Comparison of ENCODE assay signal across 16 cellular contexts in genomic region chr2:176082885-176083731, GRCh38. TPM values are rescaled to one million over a fixed set of nuclear protein-coding genes. Genes with fewer than 3 reads are reported as not detected.
A peak's percentile ranks its signal among the peaks of the same experiment; 100 is the strongest.
DNase-seq lines count a peak whose midpoint lies in the region; ATAC-seq and TF ChIP-seq lines count a peak whose summit lies in the region.
"Had no signal": no experiment of that assay in that cellular context is flagged by ENCODE, and none has a peak within 500 bp of the region (broad histone marks: within the 10 kb centered on the region; RNA-seq: fewer than 3 reads in every experiment).

No MANE protein-coding gene starts in this region.

- intact Hi-C loops in activated CD4-positive, alpha-beta T cell treated with anti-CD3 and anti-CD28 coated beads, Interleukin-2, amount 10 ng/mL, durations not matched to agents 24 days and 14 days (cut with micrococcal nuclease): loop anchor here (2.0 to 5.0 kb wide), 3 partner anchors 14 to 1751 kb away; partner anchors contain the start of gene SP9
- intact Hi-C loops in prostate gland (cut with DNase I): no loop called here

- peaks cover 12% of the 10 kb centered on the region for H3K4me1 Mint-ChIP-seq in activated CD4-positive, alpha-beta T cell treated with anti-CD3 and anti-CD28 coated beads, Interleukin-2, amount 10 ng/mL, durations not matched to agents 24 days and 14 days
- H3K4me1 Mint-ChIP-seq in IgD-negative memory B cell (peaks cover 0 to 6% (median 2%) of the 10 kb centered on the region in 3 donors), endothelial cell (ENCODE audit: unreplicated experiment) (peaks cover 32% of the 10 kb centered on the region)

- TF ChIP-seq CTCF in endothelial cell (IDR thresholded peaks at IDR 0.05; ENCODE audit: unreplicated experiment) (no peak), prostate gland (IDR thresholded peaks at IDR 0.05) (no peak)

- H3K27ac Mint-ChIP-seq in activated CD4-positive, alpha-beta T cell treated with anti-CD3 and anti-CD28 coated beads, Interleukin-2, amount 10 ng/mL, durations not matched to agents 24 days and 14 days: peak overlapping the region; percentile 78
- H3K27ac Mint-ChIP-seq in IgD-negative memory B cell (peak overlapping the region; percentile 86 to 96 (median 90)), endothelial cell (ENCODE audit: unreplicated experiment) (no peak overlapping the region)

- no peaks in the 10 kb centered on the region for H3K9me3 ChIP-seq in prostate gland

- H3K4me3 Mint-ChIP-seq in activated CD4-positive, alpha-beta T cell treated with anti-CD3 and anti-CD28 coated beads, Interleukin-2, amount 10 ng/mL, durations not matched to agents 24 days and 14 days: no peak overlapping the region
- H3K4me3 Mint-ChIP-seq in IgD-negative memory B cell (peak overlapping the region in 2 of 4 donors; percentile 57 to 82), endothelial cell (ENCODE audit: unreplicated experiment) (no peak overlapping the region)

- in situ Hi-C loops in ACHN (cut with HindIII; ENCODE audit: low pct_ligation_motif_present, low pct_unique_long_range_greater_than_20kb, low sequenced_read_pairs): no loop called here

- no peak for TF ChIP-seq POLR2A in prostate gland (IDR thresholded peaks at IDR 0.05)

- DNase-seq in activated CD4-positive, alpha-beta T cell treated with anti-CD3 and anti-CD28 coated beads, Interleukin-2, amount 10 ng/mL, durations not matched to agents 24 days and 14 days: peak; percentile 59
- DNase-seq in activated CD4-positive, alpha-beta T cell treated with anti-CD3 and anti-CD28 coated beads, Interleukin-2, amount 50 U/mL, for 48 hours: no peak
- peak; percentile 27 for DNase-seq in endothelial cell (ENCODE audit: low spot score)
- DNase-seq in prostate gland (ENCODE audit: low spot score): no peak
- DNase-seq in ACHN: no peak
- DNase-seq: DND-41, heart right ventricle, left ventricle myocardium superior, NCI-H1105, ovary had no signal

- ATAC-seq in GM18861 (IDR thresholded peaks at IDR 0.05; ENCODE audit: unreplicated experiment) (no peak), GM19467 (IDR thresholded peaks at IDR 0.05; ENCODE audit: unreplicated experiment) (no peak)
- ATAC-seq: HCT116, heart right ventricle, left ventricle myocardium superior had no signal

- H3K27ac ChIP-seq in prostate gland: peak overlapping the region; percentile 77 to 82
- H3K27ac ChIP-seq: heart right ventricle, ovary had no signal

- H3K4me3 ChIP-seq in prostate gland: peak overlapping the region; percentile 20 to 33
- H3K4me3 ChIP-seq: ovary had no signal

- no peaks in the 10 kb centered on the region for H3K36me3 ChIP-seq in prostate gland
- H3K36me3 ChIP-seq: ovary had no signal

- 4% methylated on average over 63 of the region's 66 CpGs for WGBS in prostate gland

- H3K9me3 Mint-ChIP-seq in activated CD4-positive, alpha-beta T cell treated with anti-CD3 and anti-CD28 coated beads, Interleukin-2, amount 10 ng/mL, durations not matched to agents 24 days and 14 days: peaks cover 24% of the 10 kb centered on the region
- H3K9me3 Mint-ChIP-seq in IgD-negative memory B cell: peaks cover 1 to 18% (median 6%) of the 10 kb centered on the region in 3 donors
- no peaks in the 10 kb centered on the region for H3K9me3 Mint-ChIP-seq in endothelial cell (ENCODE audit: unreplicated experiment)

- H3K36me3 Mint-ChIP-seq in activated CD4-positive, alpha-beta T cell treated with anti-CD3 and anti-CD28 coated beads, Interleukin-2, amount 10 ng/mL, durations not matched to agents 24 days and 14 days (ENCODE audit: low read depth): peaks cover 9% of the 10 kb centered on the region
- H3K36me3 Mint-ChIP-seq in IgD-negative memory B cell (peaks cover 2% of the 10 kb centered on the region), endothelial cell (ENCODE audit: low read depth, unreplicated experiment) (peaks cover 4% of the 10 kb centered on the region)

- no peaks in the 10 kb centered on the region for H3K4me1 ChIP-seq in prostate gland (replicated peaks)

- peaks cover 79% of the 10 kb centered on the region for H3K27me3 Mint-ChIP-seq in activated CD4-positive, alpha-beta T cell treated with anti-CD3 and anti-CD28 coated beads, Interleukin-2, amount 10 ng/mL, durations not matched to agents 24 days and 14 days
- H3K27me3 Mint-ChIP-seq in IgD-negative memory B cell (peaks cover 61% of the 10 kb centered on the region), endothelial cell (ENCODE audit: unreplicated experiment) (peaks cover 53% of the 10 kb centered on the region)

- H3K27me3 ChIP-seq in prostate gland (replicated peaks; ENCODE audit: insufficient read depth): peaks cover 35% of the 10 kb centered on the region

RNA-seq across cellular contexts. Expression of gene EVX2, which starts 0.7 kb away (rescaled TPM):
- not detected in 2 replicates for total RNA-seq in activated CD4-positive, alpha-beta T cell treated with anti-CD3 and anti-CD28 coated beads, Interleukin-2, amount 10 ng/mL, durations not matched to agents 24 days and 14 days
- not detected for polyA plus RNA-seq in IgD-negative memory B cell
- total RNA-seq in endothelial cell (ENCODE audit: unreplicated experiment) (not detected), prostate gland (1 to 10 TPM; 1.2 to 1.6 TPM)
- total RNA-seq: heart right ventricle, left ventricle myocardium superior, ovary had no signal
- polyA plus RNA-seq: AG04450, esophagus, heart right ventricle, ovary had no signal

RNA-seq across cellular contexts. Expression of gene HOXD13, which starts 9.4 kb away (rescaled TPM):
- total RNA-seq in activated CD4-positive, alpha-beta T cell treated with anti-CD3 and anti-CD28 coated beads, Interleukin-2, amount 10 ng/mL, durations not matched to agents 24 days and 14 days: not detected in 2 replicates
- polyA plus RNA-seq in IgD-negative memory B cell: not detected
- total RNA-seq in endothelial cell (ENCODE audit: unreplicated experiment) (not detected), prostate gland (10 to 100 TPM; 10.6 to 11.8 TPM)
- total RNA-seq: heart right ventricle, left ventricle myocardium superior, ovary had no signal
- polyA plus RNA-seq: AG04450, esophagus, heart right ventricle, ovary had no signal

RNA-seq across cellular contexts. Expression of gene HOXD12, which starts 16.5 kb away (rescaled TPM):
- total RNA-seq in activated CD4-positive, alpha-beta T cell treated with anti-CD3 and anti-CD28 coated beads, Interleukin-2, amount 10 ng/mL, durations not matched to agents 24 days and 14 days: not detected in 2 replicates
- not detected for polyA plus RNA-seq in IgD-negative memory B cell
- total RNA-seq in endothelial cell (ENCODE audit: unreplicated experiment) (not detected), prostate gland (under 1 TPM in 1 of 2 donors, not detected in 1; 0.36 TPM)
- total RNA-seq: heart right ventricle, left ventricle myocardium superior, ovary had no signal
- polyA plus RNA-seq: AG04450, esophagus, heart right ventricle, ovary had no signal

RNA-seq across cellular contexts. Expression of gene HOXD11, which starts 24.0 kb away (rescaled TPM):
- total RNA-seq in activated CD4-positive, alpha-beta T cell treated with anti-CD3 and anti-CD28 coated beads, Interleukin-2, amount 10 ng/mL, durations not matched to agents 24 days and 14 days: not detected in 2 replicates
- not detected for polyA plus RNA-seq in IgD-negative memory B cell
- total RNA-seq in endothelial cell (ENCODE audit: unreplicated experiment): not detected
- total RNA-seq in prostate gland: 10 to 100 TPM in 1 of 2 donors, 1 to 10 TPM in 1; 8.0 to 14.9 TPM
- total RNA-seq: heart right ventricle, left ventricle myocardium superior had no signal
- polyA plus RNA-seq: AG04450, heart right ventricle had no signal

RNA-seq across cellular contexts. Expression of gene HOXD10, which starts 33.5 kb away (rescaled TPM):
- not detected in 2 replicates for total RNA-seq in activated CD4-positive, alpha-beta T cell treated with anti-CD3 and anti-CD28 coated beads, Interleukin-2, amount 10 ng/mL, durations not matched to agents 24 days and 14 days
- not detected for polyA plus RNA-seq in IgD-negative memory B cell
- total RNA-seq in endothelial cell (ENCODE audit: unreplicated experiment) (not detected), prostate gland (10 to 100 TPM; 10.4 to 32.5 TPM)
- total RNA-seq: heart right ventricle, left ventricle myocardium superior had no signal
- polyA plus RNA-seq: AG04450, heart right ventricle had no signal

Comparison
In these comparisons a context has a peak if more than half of its experiments do, and no peak if none do; other contexts are left out.
1. DNase-seq: peak in activated CD4-positive, alpha-beta T cell treated with anti-CD3 and anti-CD28 coated beads, Interleukin-2, amount 10 ng/mL, durations not matched to agents 24 days and 14 days (single experiment) and endothelial cell (single experiment); none in activated CD4-positive, alpha-beta T cell treated with anti-CD3 and anti-CD28 coated beads, Interleukin-2, amount 50 U/mL, for 48 hours (0 of 2), prostate gland (single experiment) and ACHN (single experiment).
2. RNA of gene HOXD13, which starts 9.4 kb away (total RNA-seq): 10.6 to 11.8 TPM in prostate gland; not detected in endothelial cell (single experiment) and not detected in activated CD4-positive, alpha-beta T cell treated with anti-CD3 and anti-CD28 coated beads, Interleukin-2, amount 10 ng/mL, durations not matched to agents 24 days and 14 days; every median in the first group is over 10 times any median in the second.